1 cellular context compared by ENCODE assay signal in genomic region chr21:37551406-37552355, GRCh38.
TF ChIP-seq lines count a peak whose summit lies in the region.

No MANE protein-coding gene starts in this region.

TF ChIP-seq in GM23338, 12 proteins besides CTCF, POLR2A, EP300 and RAD21 (continued from another document):
- TF ChIP-seq ETS1 (IDR thresholded peaks at IDR 0.05) (no peak), POLR2AphosphoS5 (IDR thresholded peaks at IDR 0.05; ENCODE audit: low read depth) (no peak), STAT1 (IDR thresholded peaks at IDR 0.05; ENCODE audit: unreplicated experiment) (no peak), CREB1 (CRISPR knock-in tag; IDR thresholded peaks at IDR 0.05; ENCODE audit: low read depth) (no peak)
